In genomic region chr13:73158851-73159250, GRCh38 we compare ENCODE assay signal across 15 cellular contexts.
DNase-seq lines count a peak whose midpoint lies in the region; ATAC-seq and TF ChIP-seq lines count a peak whose summit lies in the region.
"Had no signal": no experiment of that assay in that cellular context is flagged by ENCODE, and none has a peak within 500 bp of the region (broad histone marks: within the 10 kb centered on the region; RNA-seq: fewer than 3 reads in every experiment).

No MANE protein-coding gene starts in this region.

- H4K20me1 ChIP-seq in SK-N-SH (ENCODE audit: insufficient read depth): no peaks in the 10 kb centered on the region

- no peak for TF ChIP-seq POLR2A in thyroid gland (IDR thresholded peaks at IDR 0.05)

- TF ChIP-seq RAD21 in SK-N-SH (IDR thresholded peaks at IDR 0.05; ENCODE audit: low read length): no peak

- TF ChIP-seq CTCF in SK-N-SH (IDR thresholded peaks at IDR 0.05) (no peak), retinal pigment epithelial cell (conservative IDR thresholded peaks at IDR 0.05; ENCODE audit: low read depth, low read length) (no peak), thyroid gland (IDR thresholded peaks at IDR 0.05) (no peak)

- no peaks in the 10 kb centered on the region for H3K79me2 ChIP-seq in SK-N-SH (ENCODE audit: insufficient read depth)

- peaks cover 3% of the 10 kb centered on the region for H3F3A ChIP-seq in SK-N-SH (replicated peaks; ENCODE audit: insufficient read depth)

- DNase-seq in HCEC 1CT (peak; percentile 61), SK-N-SH (no peak), fibroblast of gingiva (ENCODE audit: low read depth) (peak; percentile 69), retinal pigment epithelial cell (ENCODE audit: low read depth) (peak; percentile 83), T1000 (lab: John Stamatoyannopoulos, UW) (no peak), thyroid gland (no peak), NCI-H2171 treated with DMSO at 0.1 percent for 48 hours (lab: John Stamatoyannopoulos, UW) (no peak)
- DNase-seq: activated CD4-positive, CD25-positive, alpha-beta regulatory T cell; CD4-positive, alpha-beta T cell; GF-D8; NCI-H1105; nucleus accumbens; sigmoid colon had no signal

- no peaks in the 10 kb centered on the region for H3K36me3 ChIP-seq in SK-N-SH (replicated peaks in 1 of 2; ENCODE audit: control insufficient read depth in 1 of 2, insufficient read depth in 2 of 2, low read length in 1 of 2)
- no peaks in the 10 kb centered on the region for H3K36me3 ChIP-seq in thyroid gland
- H3K36me3 ChIP-seq: sigmoid colon had no signal

- no peaks in the 10 kb centered on the region for H3K4me1 ChIP-seq in SK-N-SH (ENCODE audit: control insufficient read depth in 1 of 2, insufficient read depth in 2 of 2, low read depth in 1 of 2, low read length in 1 of 2)
- H3K4me1 ChIP-seq in thyroid gland: no peaks in the 10 kb centered on the region
- H3K4me1 ChIP-seq: sigmoid colon had no signal

- H3K9me3 ChIP-seq in SK-N-SH (no peaks in the 10 kb centered on the region), thyroid gland (no peaks in the 10 kb centered on the region)
- H3K9me3 ChIP-seq: sigmoid colon had no signal

- H3K4me3 ChIP-seq in SK-N-SH (ENCODE audit: low read depth in 2 of 2, low read length in 1 of 2) (no peak overlapping the region), retinal pigment epithelial cell (ENCODE audit: low read length) (no peak overlapping the region), thyroid gland (replicated peaks in 1 of 3) (no peak overlapping the region)
- H3K4me3 ChIP-seq: sigmoid colon had no signal

- peak overlapping the region; percentile 38; the same call in 1 of the 2 replicates for H3K9ac ChIP-seq in SK-N-SH

- POLR2A ChIA-PET in SK-N-SH (lab: Yijun Ruan, JAX): no interaction called here

- CTCF ChIA-PET in SK-N-SH (lab: Yijun Ruan, JAX): no interaction called here

- H2AFZ ChIP-seq in SK-N-SH (ENCODE audit: low read depth): peak overlapping the region; percentile 90

- no peak for TF ChIP-seq EP300 in SK-N-SH (IDR thresholded peaks at IDR 0.05; ENCODE audit: borderline replicate concordance in 1 of 2, low read depth in 1 of 2, low read length in 1 of 2)

- H3K4me2 ChIP-seq in SK-N-SH: no peak overlapping the region

- no peaks in the 10 kb centered on the region for H3K27me3 ChIP-seq in SK-N-SH (ENCODE audit: insufficient read depth)
- no peaks in the 10 kb centered on the region for H3K27me3 ChIP-seq in thyroid gland
- H3K27me3 ChIP-seq: sigmoid colon had no signal

- no peaks in the 10 kb centered on the region for H3K9me2 ChIP-seq in SK-N-SH

- peak overlapping the region in 1 of 2 experiments; percentile 79; a peak in 2 of 4 replicates for H3K27ac ChIP-seq in SK-N-SH (ENCODE audit: low read depth in 2 of 2, low read length in 1 of 2)
- H3K27ac ChIP-seq in thyroid gland: no peak overlapping the region
- H3K27ac ChIP-seq: sigmoid colon had no signal

- ATAC-seq in HG02870 (IDR thresholded peaks at IDR 0.05; ENCODE audit: unreplicated experiment): no peak
- ATAC-seq: stimulated activated memory B cell treated with anti-CD40 and anti-IgM and Interleukin-4, amounts not matched to agents 10 μg/mL and 1 μg/mL and 100 μg/mL, for 72 hours had no signal

- intact Hi-C loops in thyroid gland (cut with DNase I): no loop called here

TF ChIP-seq in SK-N-SH, 30 proteins besides CTCF, POLR2A, EP300 and RAD21:
- TF ChIP-seq SIN3A (IDR thresholded peaks at IDR 0.05; ENCODE audit: borderline replicate concordance, low read depth, low read length) (no peak), ELF1 (IDR thresholded peaks at IDR 0.05) (no peak), TAF1 (IDR thresholded peaks at IDR 0.05; ENCODE audit: borderline replicate concordance, low read depth, low read length) (no peak), FOSL2 (IDR thresholded peaks at IDR 0.05; ENCODE audit: borderline replicate concordance, low read depth) (peak; percentile 56; the same call in 1 of the 2 replicates), USF2 (IDR thresholded peaks at IDR 0.05; ENCODE audit: borderline replicate concordance, low read depth, low read length) (no peak), TCF12 (IDR thresholded peaks at IDR 0.05) (no peak), USF1 (IDR thresholded peaks at IDR 0.05; ENCODE audit: borderline replicate concordance, low read depth) (no peak), NFIC (IDR thresholded peaks at IDR 0.05; ENCODE audit: borderline replicate concordance) (peak; percentile 41; the same call in 1 of the 2 replicates), YY1 (IDR thresholded peaks at IDR 0.05; ENCODE audit: low read depth) (peak; percentile 67; the same call in 1 of the 2 replicates), SMC3 (IDR thresholded peaks at IDR 0.05; ENCODE audit: low read depth, low read length) (no peak), MEF2A (IDR thresholded peaks at IDR 0.05; ENCODE audit: borderline replicate concordance, low read depth) (no peak), FOXJ3 (CRISPR knock-in tag; IDR thresholded peaks at IDR 0.05) (no peak), JUND (IDR thresholded peaks at IDR 0.05) (peak; percentile 37; the same call in 1 of the 2 replicates), RXRA (IDR thresholded peaks at IDR 0.05; ENCODE audit: borderline replicate concordance, low read depth) (no peak), MXI1 (IDR thresholded peaks at IDR 0.05; ENCODE audit: low read depth, low read length) (no peak), CHD2 (IDR thresholded peaks at IDR 0.05; ENCODE audit: low read length, partially characterized antibody) (no peak), MAX (IDR thresholded peaks at IDR 0.05; ENCODE audit: low read depth) (no peak), PBX3 (IDR thresholded peaks at IDR 0.05) (no peak)

Comparison
In these comparisons a context has a peak if more than half of its experiments do, and no peak if none do; other contexts are left out.
1. DNase-seq: peak in HCEC 1CT (single experiment), fibroblast of gingiva (single experiment) and retinal pigment epithelial cell (single experiment); none in SK-N-SH (single experiment), T1000 (single experiment), thyroid gland (0 of 2) and NCI-H2171 treated with DMSO at 0.1 percent for 48 hours (single experiment).